Comparison of ENCODE assay signal across 1 cellular context in genomic region chr10:91908358-91909177, GRCh38.
TF ChIP-seq lines count a peak whose summit lies in the region.

No MANE protein-coding gene starts in this region.

TF ChIP-seq in HCT116, 20 proteins besides CTCF, POLR2A, EP300 and RAD21 (continued from another document):
- no peak; the same call in 1 of the 2 replicates for TF ChIP-seq CEBPB (IDR thresholded peaks at IDR 0.05; ENCODE audit: low read depth)
- no peak for TF ChIP-seq REST (IDR thresholded peaks at IDR 0.05; ENCODE audit: low read depth)
- peak; percentile 88 for TF ChIP-seq ZFX (IDR thresholded peaks at IDR 0.05)
- no peak; the same call in 1 of the 2 replicates for TF ChIP-seq JUND (IDR thresholded peaks at IDR 0.05)
- TF ChIP-seq YY1 (IDR thresholded peaks at IDR 0.05; ENCODE audit: extremely low read depth, insufficient replicate concordance, low read depth, low read length) = peak; percentile 52
- TF ChIP-seq TCF7L2 (IDR thresholded peaks at IDR 0.05; ENCODE audit: borderline replicate concordance, extremely low read depth, insufficient read depth, insufficient read length) = peak; percentile 35
- TF ChIP-seq CBX3 (IDR thresholded peaks at IDR 0.05; ENCODE audit: low read depth) = peak; percentile 77
- TF ChIP-seq SIN3A (IDR thresholded peaks at IDR 0.05; ENCODE audit: low read depth) = 0 out of 2 replicates have a peak, but pooled peaks have one; percentile 32
- no peak for TF ChIP-seq EZH2phosphoT487 (IDR thresholded peaks at IDR 0.05; ENCODE audit: borderline replicate concordance)
- TF ChIP-seq EGR1 (IDR thresholded peaks at IDR 0.05; ENCODE audit: low read depth) = peak; percentile 46; the same call in 1 of the 2 replicates
- no peak for TF ChIP-seq FOSL1 (IDR thresholded peaks at IDR 0.05; ENCODE audit: low read depth)
- TF ChIP-seq MAX (IDR thresholded peaks at IDR 0.05) = peak; percentile 88
